7 cellular contexts compared by ENCODE assay signal in the genomic region with DNA sequence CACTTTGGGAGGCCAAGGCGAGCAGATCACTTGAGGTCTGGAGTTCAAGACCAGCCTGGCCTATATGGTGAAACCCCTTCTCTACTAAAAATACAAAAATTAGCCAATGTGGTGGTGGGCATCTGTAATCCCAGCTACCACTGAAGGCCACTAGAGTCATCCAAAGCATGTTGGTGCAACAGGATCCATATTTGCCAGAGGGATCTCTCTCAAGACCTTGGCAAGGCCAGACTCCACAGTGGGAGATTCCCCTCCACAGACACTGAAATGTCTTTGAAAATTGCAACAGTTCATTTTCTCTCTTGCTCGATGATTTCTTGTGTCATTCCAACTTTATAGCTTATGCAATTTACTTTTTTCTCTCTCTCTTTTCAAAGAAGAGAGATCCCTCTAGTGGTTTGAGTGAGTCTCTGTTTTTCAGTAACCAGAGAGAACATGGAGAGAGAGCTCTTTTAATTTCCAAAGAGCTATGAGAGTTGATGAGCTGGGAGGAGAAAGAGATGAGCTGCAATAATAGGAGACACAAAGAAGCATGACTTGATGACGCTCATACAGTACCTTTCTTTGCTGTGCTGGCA.
DNase-seq lines count a peak whose midpoint lies in the region; ATAC-seq, FAIRE-seq and TF ChIP-seq lines count a peak whose summit lies in the region.

No MANE protein-coding gene starts in this region.

- TF ChIP-seq EP300 in H1 (IDR thresholded peaks at IDR 0.05; ENCODE audit: borderline replicate concordance in 1 of 2, low read depth in 2 of 2, low read length in 2 of 2) (no peak), ovary (IDR thresholded peaks at IDR 0.05) (no peak)

- TF ChIP-seq RAD21 in H1 (IDR thresholded peaks at IDR 0.05 in 1 of 2, conservative IDR thresholded peaks at IDR 0.05 in 1 of 2; ENCODE audit: low read depth in 2 of 2, low read length in 2 of 2): peak; percentile 46 to 56

- no peaks in the 10 kb centered on the region for H3K23me2 ChIP-seq in H1 (ENCODE audit: low read depth, low read length)

- no peak overlapping the region for H3K18ac ChIP-seq in H1 (ENCODE audit: extremely low read depth, low read length)

- H3K9me3 ChIP-seq in H1 (ENCODE audit: insufficient read depth in 2 of 2, low read depth in 1 of 2, low read length in 1 of 2) (peaks cover 0 to 3% of the 10 kb centered on the region in 2 experiments; a peak in 1 of 4 replicates), ovary (no peaks in the 10 kb centered on the region)

- no peak overlapping the region for H3K4ac ChIP-seq in H1 (replicated peaks; ENCODE audit: insufficient read length, low read depth, low read length)

- H2BK20ac ChIP-seq in H1 (ENCODE audit: low read length): no peak overlapping the region

- CTCF ChIA-PET in GM10248 (lab: Yijun Ruan, JAX) (interaction anchor here (0.6 to 2.6 kb wide), 11 partner anchors 8 to 134 kb away, joined by 3 to 15 read pairs (median 3); no protein-coding TSS in a partner anchor), H1 (lab: Charles Lee; ENCODE audit: partially characterized antibody) (interaction anchor here (0.7 to 2.7 kb wide), 31 partner anchors 8 to 703 kb away, joined by 3 to 21 read pairs (median 4); no protein-coding TSS in a partner anchor)

- peak; percentile 30 for TF ChIP-seq CTCF in GM10248 (IDR thresholded peaks at IDR 0.05; ENCODE audit: control extremely low read depth, extremely low read depth, low read depth, missing control alignments)
- no peak for TF ChIP-seq CTCF in NB4 (IDR thresholded peaks at IDR 0.05; ENCODE audit: low read depth, low read length)
- peak in 1 of 3 experiments; percentile 51; a peak in 2 of 4 replicates for TF ChIP-seq CTCF in H1 (IDR thresholded peaks at IDR 0.05; ENCODE audit: control extremely low read depth in 1 of 3, insufficient read depth in 1 of 3, low read depth in 1 of 3, low read length in 3 of 3)
- no peak for TF ChIP-seq CTCF in ovary (IDR thresholded peaks at IDR 0.05)

- H3K4me1 ChIP-seq in H1 (replicated peaks in 1 of 4; ENCODE audit: control insufficient read depth in 3 of 4, insufficient read depth in 4 of 4, low read length in 3 of 4) (no peaks in the 10 kb centered on the region), ovary (ENCODE audit: insufficient read depth) (no peaks in the 10 kb centered on the region)

- H4K8ac ChIP-seq in H1 (ENCODE audit: extremely low read depth, insufficient read depth, low read length): no peak overlapping the region

- no peak overlapping the region for H3K27ac ChIP-seq in H1 (ENCODE audit: low read depth, low read length)
- H3K27ac ChIP-seq in ovary: no peak overlapping the region

- H3K4me3 ChIP-seq in NB4 (ENCODE audit: low read depth, low read length) (no peak overlapping the region), H1 (ENCODE audit: extremely low read depth in 1 of 4, insufficient read depth in 2 of 4, low read depth in 3 of 4, low read length in 4 of 4) (no peak overlapping the region), ovary (no peak overlapping the region)

- no peak overlapping the region for H3K23ac ChIP-seq in H1 (ENCODE audit: insufficient read length)

- H2AFZ ChIP-seq in H1 (ENCODE audit: low read length): no peak overlapping the region

- H3K79me2 ChIP-seq in H1 (ENCODE audit: control insufficient read depth in 1 of 2, insufficient read depth in 2 of 2, low read length in 2 of 2): no peaks in the 10 kb centered on the region

- H4K5ac ChIP-seq in H1 (ENCODE audit: insufficient read length, low read depth, low read length): no peak overlapping the region

- TF ChIP-seq POLR2A in NB4 (IDR thresholded peaks at IDR 0.05; ENCODE audit: extremely low read depth, insufficient read length): no peak
- TF ChIP-seq POLR2A in H1 (IDR thresholded peaks at IDR 0.05; ENCODE audit: control extremely low read depth in 1 of 2, low read depth in 2 of 2, low read length in 2 of 2): no peak
- no peak for TF ChIP-seq POLR2A in ovary (IDR thresholded peaks at IDR 0.05)
- no peak for TF ChIP-seq POLR2A in GM12892 (IDR thresholded peaks at IDR 0.05; ENCODE audit: low read depth, low read length)

- no peak overlapping the region for H4K91ac ChIP-seq in H1 (replicated peaks; ENCODE audit: insufficient read length, low read length)

- no peak overlapping the region for H3K14ac ChIP-seq in H1 (ENCODE audit: insufficient read length)

- H3K27me3 ChIP-seq in H1 (replicated peaks in 1 of 4; ENCODE audit: control insufficient read depth in 3 of 4, extremely low read depth in 1 of 4, insufficient read depth in 3 of 4, low read length in 3 of 4) (peaks cover 0 to 1% (median 0%) of the 10 kb centered on the region in 4 experiments; a peak in 1 of 7 replicates), ovary (no peaks in the 10 kb centered on the region)

- H2BK15ac ChIP-seq in H1 (ENCODE audit: low read length): no peak overlapping the region

- H3K56ac ChIP-seq in H1 (replicated peaks; ENCODE audit: insufficient read length, low read depth, low read length): no peak overlapping the region

- no peak overlapping the region for H3K9ac ChIP-seq in H1 (replicated peaks in 1 of 4; ENCODE audit: extremely low read depth in 1 of 4, low read depth in 3 of 4, low read length in 3 of 4)

- 76% methylated on average over 3 of the region's 3 CpGs; no CpG with 5 or more reads in 1 of the 2 experiments for WGBS in H1 (ENCODE audit: extremely low coverage in 1 of 2, insufficient coverage in 1 of 2, insufficient read length in 1 of 2, insufficient replicate concordance in 2 of 2, low coverage in 1 of 2, low lambda C conversion rate in 2 of 2, missing lambda C conversion rate in 1 of 2), 2 experiments
- 33 to 51% (median 46%) methylated on average over 3 of the region's 3 CpGs for WGBS in ovary, 3 donors

- H4K20me1 ChIP-seq in H1 (replicated peaks in 1 of 2; ENCODE audit: control insufficient read depth in 1 of 2, insufficient read depth in 2 of 2, low read length in 2 of 2): no peaks in the 10 kb centered on the region

- no peak overlapping the region for H2BK12ac ChIP-seq in H1 (ENCODE audit: low read depth, low read length)

- FAIRE-seq in H1 (lab: Jason Lieb, UNC) (peak; percentile 71), GM12892 (lab: Jason Lieb, UNC) (no peak)

- H2BK5ac ChIP-seq in H1 (ENCODE audit: low read depth, low read length): no peak overlapping the region

- no peak overlapping the region for H2BK120ac ChIP-seq in H1 (replicated peaks; ENCODE audit: low read depth, low read length)

- DNase-seq in GM10248 (ENCODE audit: extremely low spot score) (no peak), NB4 (ENCODE audit: low read depth) (peak; percentile 7), H1 (ENCODE audit: low read depth in 1 of 2, low spot score in 2 of 2) (no peak), pons (ENCODE audit: low spot score) (peak; percentile 38), ovary (no peak), GM12892 (ENCODE audit: insufficient read length) (no peak)

- ATAC-seq in HG03139 (IDR thresholded peaks at IDR 0.05; ENCODE audit: unreplicated experiment): no peak

- POLR2A ChIA-PET in GM10248 (lab: Yijun Ruan, JAX): no interaction called here
- POLR2A ChIA-PET in H1 (lab: Charles Lee; ENCODE audit: partially characterized antibody): no interaction called here

- H3K4me2 ChIP-seq in H1 (ENCODE audit: insufficient read depth in 1 of 2, low read depth in 2 of 2, low read length in 2 of 2): no peak overlapping the region

- intact Hi-C loops in ovary (cut with DNase I): no loop called here

- H3K36me3 ChIP-seq in H1 (ENCODE audit: control insufficient read depth in 2 of 4, insufficient read depth in 4 of 4, low read length in 3 of 4): no peaks in the 10 kb centered on the region
- no peaks in the 10 kb centered on the region for H3K36me3 ChIP-seq in ovary

- H3K79me1 ChIP-seq in H1 (ENCODE audit: low read depth, low read length): no peaks in the 10 kb centered on the region

- H2AK5ac ChIP-seq in H1 (ENCODE audit: low read depth, low read length): no peak overlapping the region

TF ChIP-seq in H1, 55 proteins besides CTCF, POLR2A, EP300 and RAD21:
- TF ChIP-seq CBX8 (IDR thresholded peaks at IDR 0.05; ENCODE audit: borderline replicate concordance, low read depth, low read length) (no peak), FOSL1 (IDR thresholded peaks at IDR 0.05; ENCODE audit: insufficient read depth, low read depth, low read length) (no peak), ASH2L (IDR thresholded peaks at IDR 0.05; ENCODE audit: low read length) (no peak), YY1 (IDR thresholded peaks at IDR 0.05; ENCODE audit: low read depth, low read length) (no peak), KDM5A (IDR thresholded peaks at IDR 0.05; ENCODE audit: low read length) (no peak)
- TF ChIP-seq, protein P1, sequence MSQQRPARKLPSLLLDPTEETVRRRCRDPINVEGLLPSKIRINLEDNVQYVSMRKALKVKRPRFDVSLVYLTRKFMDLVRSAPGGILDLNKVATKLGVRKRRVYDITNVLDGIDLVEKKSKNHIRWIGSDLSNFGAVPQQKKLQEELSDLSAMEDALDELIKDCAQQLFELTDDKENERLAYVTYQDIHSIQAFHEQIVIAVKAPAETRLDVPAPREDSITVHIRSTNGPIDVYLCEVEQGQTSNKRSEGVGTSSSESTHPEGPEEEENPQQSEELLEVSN (IDR thresholded peaks at IDR 0.05): no peak

Comparison
In these comparisons a context has a peak if more than half of its experiments do, and no peak if none do; other contexts are left out.
1. DNase-seq: peak in NB4 (single experiment) and pons (single experiment); none in GM10248 (single experiment), H1 (0 of 2), ovary (0 of 5) and GM12892 (single experiment).